In the genomic region with DNA sequence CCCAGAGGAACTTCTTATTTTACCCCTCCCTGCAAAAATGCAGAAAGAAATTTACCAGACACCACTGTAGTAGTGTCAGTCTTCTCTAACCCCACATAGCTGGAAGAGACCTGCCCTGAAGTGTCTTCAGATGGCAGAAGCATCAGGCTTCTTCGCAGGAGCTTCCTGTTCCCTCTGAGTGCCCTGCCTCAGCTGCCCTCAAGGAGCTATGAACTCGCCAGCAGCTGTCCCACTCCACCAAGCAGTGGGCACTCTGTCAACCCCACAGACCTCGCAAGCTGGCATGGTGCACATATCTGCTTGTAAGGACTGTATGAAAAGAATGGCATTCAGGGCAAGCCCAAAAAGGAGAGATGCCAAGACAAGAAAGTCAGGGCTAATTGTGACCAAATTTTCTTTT, we compare ENCODE assay signal across 1 cellular context.
TF ChIP-seq lines count a peak whose summit lies in the region.

No MANE protein-coding gene starts in this region.

TF ChIP-seq in SK-N-SH, 30 proteins besides CTCF, POLR2A, EP300 and RAD21 (continued from another document):
- TF ChIP-seq, protein P1, sequence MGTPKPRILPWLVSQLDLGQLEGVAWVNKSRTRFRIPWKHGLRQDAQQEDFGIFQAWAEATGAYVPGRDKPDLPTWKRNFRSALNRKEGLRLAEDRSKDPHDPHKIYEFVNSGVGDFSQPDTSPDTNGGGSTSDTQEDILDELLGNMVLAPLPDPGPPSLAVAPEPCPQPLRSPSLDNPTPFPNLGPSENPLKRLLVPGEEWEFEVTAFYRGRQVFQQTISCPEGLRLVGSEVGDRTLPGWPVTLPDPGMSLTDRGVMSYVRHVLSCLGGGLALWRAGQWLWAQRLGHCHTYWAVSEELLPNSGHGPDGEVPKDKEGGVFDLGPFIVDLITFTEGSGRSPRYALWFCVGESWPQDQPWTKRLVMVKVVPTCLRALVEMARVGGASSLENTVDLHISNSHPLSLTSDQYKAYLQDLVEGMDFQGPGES (IDR thresholded peaks at IDR 0.05; ENCODE audit: low read depth, low read length) = no peak
- no peak for TF ChIP-seq GATA2 (CRISPR knock-in tag; IDR thresholded peaks at IDR 0.05)
- TF ChIP-seq NFIC (IDR thresholded peaks at IDR 0.05; ENCODE audit: borderline replicate concordance) = no peak
